ENCODE assay signal across 34 cellular contexts in the genomic region with DNA sequence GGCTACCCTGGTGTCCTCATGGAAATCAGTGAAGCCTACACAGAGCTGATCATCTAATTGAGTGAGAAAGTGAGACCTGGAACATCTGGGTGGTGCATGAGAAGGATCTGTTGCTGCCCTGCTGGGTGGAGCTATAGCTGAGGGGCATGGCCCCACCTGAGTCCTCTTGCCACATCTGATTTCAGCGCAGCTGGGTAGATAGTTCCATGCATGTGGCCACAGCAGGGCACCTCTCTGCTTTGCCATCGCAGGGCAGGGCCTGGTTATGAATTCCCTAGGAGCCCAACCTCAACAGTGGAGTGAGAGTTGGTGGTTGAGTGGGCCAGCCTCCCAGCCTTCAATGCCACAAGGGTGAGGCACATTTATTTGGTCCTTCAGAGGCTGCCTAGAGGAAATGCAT.
"Had no signal": no experiment of that assay in that cellular context is flagged by ENCODE, and none has a peak within 500 bp of the region (broad histone marks: within the 10 kb centered on the region; RNA-seq: fewer than 3 reads in every experiment).

No MANE protein-coding gene starts in this region.

- H3K36me3 ChIP-seq: adrenal gland, brain microvascular endothelial cell, breast epithelium had no signal

- H3K4me1 ChIP-seq: adrenal gland, body of pancreas, breast epithelium had no signal

- FAIRE-seq: astrocyte, TTC549 had no signal

- H3K27me3 ChIP-seq: adrenal gland, body of pancreas, brain microvascular endothelial cell, breast epithelium had no signal

- H3K27ac ChIP-seq: adrenal gland, body of pancreas, brain microvascular endothelial cell, breast epithelium, VCaP had no signal

- ATAC-seq: activated CD8-positive, alpha-beta memory T cell treated with anti-CD3 and anti-CD28 coated beads, Interleukin-2, amount 10 ng/mL, durations not matched to agents 7 days and 5 days; activated CD8-positive, alpha-beta T cell treated with anti-CD3 and anti-CD28 coated beads for 36 hours; activated naive CD4-positive, alpha-beta T cell treated with anti-CD3 and anti-CD28 coated beads, Interleukin-2, amount 50 U/mL, for 72 hours; activated T-cell treated with anti-CD3 and anti-CD28 coated beads, Interleukin-2, amount 50 U/mL, for 4 hours; activated T-cell treated with anti-CD3 and anti-CD28 coated beads, Interleukin-2, amount 50 U/mL, for 72 hours; activated T-helper 17 cell treated with anti-CD3 and anti-CD28 coated beads, Interleukin-2, amount 50 U/mL, for 72 hours; body of pancreas; T-cell had no signal

- H3K4me3 ChIP-seq: adrenal gland, body of pancreas, breast epithelium had no signal

- H3K9me3 ChIP-seq: adrenal gland, body of pancreas, breast epithelium had no signal

- DNase-seq: activated B cell treated with CpG ODN at 0.5 μM for 24 hours; activated CD4-positive, alpha-beta memory T cell treated with anti-CD3 and anti-CD28 coated beads for 36 hours; activated CD4-positive, alpha-beta T cell treated with anti-CD3 and anti-CD28 coated beads for 4 hours; activated CD4-positive, alpha-beta T cell treated with anti-CD3 and anti-CD28 coated beads, Interleukin-2, amount 10 ng/mL, durations not matched to agents 24 days and 14 days; activated CD4-positive, alpha-beta T cell treated with anti-CD3 and anti-CD28 coated beads, Interleukin-2, amount 50 U/mL, for 1 hour; activated CD4-positive, alpha-beta T cell treated with anti-CD3 and anti-CD28 coated beads, Interleukin-2, amount 50 U/mL, for 4 hours; activated CD4-positive, CD25-positive, alpha-beta regulatory T cell treated with anti-CD3 and anti-CD28 coated beads, Interleukin-2, amount 50 U/mL, for 72 hours; activated CD8-positive, alpha-beta memory T cell treated with anti-CD3 and anti-CD28 coated beads, Interleukin-2, amount 10 ng/mL, durations not matched to agents 7 days and 5 days; activated CD8-positive, alpha-beta T cell treated with anti-CD3 and anti-CD28 coated beads for 36 hours; activated effector memory CD4-positive, alpha-beta T cell treated with anti-CD3 and anti-CD28 coated beads, Interleukin-2, amount 50 U/mL, for 16 hours; activated gamma-delta T cell treated with Interleukin-2 at 50 U/mL for 16 hours; activated naive CD4-positive, alpha-beta T cell; activated naive CD4-positive, alpha-beta T cell treated with anti-CD3 and anti-CD28 coated beads for 36 hours; activated naive CD4-positive, alpha-beta T cell treated with anti-CD3 and anti-CD28 coated beads, Interleukin-2, amount 50 U/mL, for 16 hours; activated naive CD8-positive, alpha-beta T cell treated with anti-CD3 and anti-CD28 coated beads for 36 hours; activated T-cell treated with anti-CD3 and anti-CD28 coated beads for 4 hours; activated T-cell treated with anti-CD3 and anti-CD28 coated beads, Interleukin-2, amount 50 U/mL, for 1 hour; activated T-cell treated with anti-CD3 and anti-CD28 coated beads, Interleukin-2, amount 50 U/mL, for 4 hours; activated T-cell treated with anti-CD3 and anti-CD28 coated beads, Interleukin-2, amount 50 U/mL, for 72 hours; adrenal gland; amniotic stem cell; aorta; body of pancreas; brain microvascular endothelial cell; central memory CD4-positive, alpha-beta T cell; T-helper 2 cell; T-helper 9 cell had no signal
